ENCODE assay signal across 8 cellular contexts in the genomic region with DNA sequence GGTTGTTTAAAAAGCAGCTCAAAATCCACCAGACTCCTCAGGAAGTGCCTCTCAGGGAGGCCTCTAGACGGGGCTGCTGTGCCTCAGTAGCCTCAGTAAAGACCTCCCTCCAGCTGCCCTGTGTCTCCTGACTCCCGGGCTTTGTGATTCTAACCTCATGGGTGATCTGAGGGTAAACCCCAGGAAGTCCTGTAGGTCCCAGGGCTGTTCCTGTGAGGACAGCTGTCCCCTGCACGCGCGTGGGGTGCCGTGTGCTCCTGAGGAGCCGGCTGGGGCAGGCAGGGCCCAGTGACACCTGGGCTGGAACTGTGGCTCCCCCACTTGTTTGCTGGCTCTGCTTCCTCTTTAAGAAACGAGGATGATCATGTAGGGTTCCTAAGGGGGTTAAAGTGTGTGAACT.
A peak's percentile ranks its signal among the peaks of the same experiment; 100 is the strongest.
DNase-seq lines count a peak whose midpoint lies in the region; ATAC-seq and TF ChIP-seq lines count a peak whose summit lies in the region.
"Not testable (repeated sequence)": the region's sequence is repeated elsewhere in the genome, so short reads cannot be mapped to it uniquely, and the experiment has no call there.

No MANE protein-coding gene starts in this region.

- not testable (repeated sequence) for H4K20me1 ChIP-seq in BLaER1 treated with 17β-estradiol and CSF1 and Interleukin-3, amounts not matched to agents 10 nM and 100 nM

- H3K4me3 ChIP-seq in BLaER1 treated with 17β-estradiol and CSF1 and Interleukin-3, amounts not matched to agents 10 nM and 100 nM; HUES6 (ENCODE audit: low read depth, low read length); brain microvascular endothelial cell (ENCODE audit: low read depth, low read length); cardiac muscle cell: not testable (repeated sequence)

- not testable (repeated sequence) for H3K36me3 Mint-ChIP-seq in stimulated activated memory B cell treated with anti-CD40 and anti-IgM and Interleukin-4, amounts not matched to agents 10 μg/mL and 1 μg/mL and 100 μg/mL, for 72 hours

- H3K27ac Mint-ChIP-seq in stimulated activated memory B cell treated with anti-CD40 and anti-IgM and Interleukin-4, amounts not matched to agents 10 μg/mL and 1 μg/mL and 100 μg/mL, for 72 hours: peak overlapping the region; percentile 96

- H3K27me3 Mint-ChIP-seq in stimulated activated memory B cell treated with anti-CD40 and anti-IgM and Interleukin-4, amounts not matched to agents 10 μg/mL and 1 μg/mL and 100 μg/mL, for 72 hours: not testable (repeated sequence)

- H3K4me3 Mint-ChIP-seq in stimulated activated memory B cell treated with anti-CD40 and anti-IgM and Interleukin-4, amounts not matched to agents 10 μg/mL and 1 μg/mL and 100 μg/mL, for 72 hours: peak overlapping the region; percentile 36

- not testable (repeated sequence) for H3K9me3 ChIP-seq in BLaER1 treated with 17β-estradiol and CSF1 and Interleukin-3, amounts not matched to agents 10 nM and 100 nM (replicated peaks in 1 of 11); HUES6 (ENCODE audit: control insufficient read depth, insufficient read depth, low read depth, low read length); cardiac muscle cell (ENCODE audit: low read depth)

- peak; percentile 38 for TF ChIP-seq CTCF in brain microvascular endothelial cell (IDR thresholded peaks at IDR 0.05; ENCODE audit: low read depth, low read length, missing control alignments)
- TF ChIP-seq CTCF in cardiac muscle cell (IDR thresholded peaks at IDR 0.05; ENCODE audit: low read depth, low read length): peak; percentile 24

- peak overlapping the region in 4 of 11 experiments; percentile 25 to 37 (median 32); a peak in 4 of 22 replicates for H3K27ac ChIP-seq in BLaER1 treated with 17β-estradiol and CSF1 and Interleukin-3, amounts not matched to agents 10 nM and 100 nM
- H3K27ac ChIP-seq in HUES6 (ENCODE audit: low read depth, low read length) (peak overlapping the region; percentile 62; the same call in 1 of the 2 replicates), brain microvascular endothelial cell (peak overlapping the region; percentile 80)
- H3K27ac ChIP-seq in cardiac muscle cell: not testable (repeated sequence)

- H3K27me3 ChIP-seq in BLaER1 treated with 17β-estradiol and CSF1 and Interleukin-3, amounts not matched to agents 10 nM and 100 nM; HUES6 (ENCODE audit: control insufficient read depth, insufficient read depth, low read length); brain microvascular endothelial cell (replicated peaks); cardiac muscle cell: not testable (repeated sequence)

- ATAC-seq in stimulated activated memory B cell treated with anti-CD40 and anti-IgM and Interleukin-4, amounts not matched to agents 10 μg/mL and 1 μg/mL and 100 μg/mL, for 72 hours: peak; percentile 62

- not testable (repeated sequence) for H3K36me3 ChIP-seq in BLaER1 treated with 17β-estradiol and CSF1 and Interleukin-3, amounts not matched to agents 10 nM and 100 nM; HUES6 (ENCODE audit: control insufficient read depth, insufficient read depth, low read length); brain microvascular endothelial cell (replicated peaks); cardiac muscle cell

- not testable (repeated sequence) for H3K9me3 Mint-ChIP-seq in stimulated activated memory B cell treated with anti-CD40 and anti-IgM and Interleukin-4, amounts not matched to agents 10 μg/mL and 1 μg/mL and 100 μg/mL, for 72 hours

- peak overlapping the region; percentile 43 to 73 (median 66) for H3K4me2 ChIP-seq in BLaER1 treated with 17β-estradiol and CSF1 and Interleukin-3, amounts not matched to agents 10 nM and 100 nM

- in situ Hi-C loops in brain microvascular endothelial cell (cut with HindIII; ENCODE audit: low pct_ligation_motif_present, low sequenced_read_pairs): not testable (repeated sequence)

- TF ChIP-seq POLR2A in Raji (IDR thresholded peaks at IDR 0.05; ENCODE audit: insufficient read depth, low read depth, low read length): 0 out of 2 replicates have a peak, but pooled peaks have one; percentile 18

- peaks cover 15% of the 10 kb centered on the region for H3K4me1 Mint-ChIP-seq in stimulated activated memory B cell treated with anti-CD40 and anti-IgM and Interleukin-4, amounts not matched to agents 10 μg/mL and 1 μg/mL and 100 μg/mL, for 72 hours

- peaks cover 17 to 28% (median 21%) of the 10 kb centered on the region in 10 experiments for H3K4me1 ChIP-seq in BLaER1 treated with 17β-estradiol and CSF1 and Interleukin-3, amounts not matched to agents 10 nM and 100 nM
- H3K4me1 ChIP-seq in HUES6 (ENCODE audit: control insufficient read depth, insufficient read depth, low read length); cardiac muscle cell (ENCODE audit: low read depth): not testable (repeated sequence)

- 0 out of 22 replicates have a peak overlapping the region, but pooled peaks of 2 of the 11 experiments have one; percentile 10 to 24 for H3K9ac ChIP-seq in BLaER1 treated with 17β-estradiol and CSF1 and Interleukin-3, amounts not matched to agents 10 nM and 100 nM
- H3K9ac ChIP-seq in HUES6 (ENCODE audit: low read length): peak overlapping the region; percentile 70

- DNase-seq in activated T-cell treated with anti-CD3 and anti-CD28 coated beads, Interleukin-2, amount 50 U/mL, for 48 hours: peak; percentile 54 to 59
- DNase-seq in brain microvascular endothelial cell: not testable (repeated sequence)
- DNase-seq in cardiac muscle cell (ENCODE audit: low read depth in 1 of 2, low spot score in 1 of 2) (peak in 1 of 2 donors; percentile 29), myocyte (ENCODE audit: low read depth) (peak; percentile 40)
